10 cellular contexts compared by ENCODE assay signal in the genomic region with DNA sequence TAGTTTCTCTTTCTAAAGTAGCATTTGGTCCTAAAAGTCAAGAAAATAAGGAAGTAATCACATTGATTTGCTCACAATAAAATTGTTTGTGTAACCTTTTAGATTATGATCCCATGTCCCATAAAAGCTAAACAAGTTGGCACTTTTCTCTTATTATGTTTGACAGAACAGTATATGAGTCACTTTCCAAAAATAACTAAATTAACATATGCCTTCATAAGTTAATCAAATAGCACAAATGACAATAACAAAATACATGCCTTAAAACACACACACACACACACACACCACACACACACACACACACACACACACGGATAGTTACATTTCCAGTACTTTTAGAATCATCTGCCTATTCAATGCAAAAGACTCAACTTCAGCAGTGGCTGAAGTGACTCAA. TPM values are rescaled to one million over a fixed set of nuclear protein-coding genes. Genes with fewer than 3 reads are reported as not detected.
DNase-seq lines count a peak whose midpoint lies in the region; ATAC-seq and TF ChIP-seq lines count a peak whose summit lies in the region.
"Had no signal": no experiment of that assay in that cellular context is flagged by ENCODE, and none has a peak within 500 bp of the region (broad histone marks: within the 10 kb centered on the region; RNA-seq: fewer than 3 reads in every experiment).

No MANE protein-coding gene starts in this region.

- peak overlapping the region; percentile 52; the same call in 1 of the 2 replicates for H3K9ac ChIP-seq in BLaER1
- H3K9ac ChIP-seq in HUES48 (ENCODE audit: low read depth, low read length), result no peak overlapping the region
- peak overlapping the region in 1 of 2 donors; percentile 51 for H3K9ac ChIP-seq in mucosa of rectum (ENCODE audit: low read depth in 1 of 2, low read length in 2 of 2)

- H3K9me3 Mint-ChIP-seq in brain, result no peaks in the 10 kb centered on the region

- H3K4me1 Mint-ChIP-seq in brain, result peaks cover 71% of the 10 kb centered on the region

- peaks cover 37% of the 10 kb centered on the region for H3K36me3 Mint-ChIP-seq in brain

- peaks cover 40% of the 10 kb centered on the region for H3K4me1 ChIP-seq in BLaER1
- H3K4me1 ChIP-seq in HUES48 (ENCODE audit: control insufficient read depth, insufficient read depth, low read length), result peaks cover 29% of the 10 kb centered on the region
- H3K4me1 ChIP-seq in mucosa of rectum (ENCODE audit: control insufficient read depth in 2 of 2, insufficient read depth in 2 of 2, low read length in 2 of 2), result peaks cover 10 to 24% of the 10 kb centered on the region in 2 donors
- peaks cover 0 to 34% (median 3%) of the 10 kb centered on the region in 4 donors for H3K4me1 ChIP-seq in Peyer's patch

- peak overlapping the region; percentile 98 for H3K4me3 ChIP-seq in BLaER1
- peak overlapping the region; percentile 91; the same call in 1 of the 2 replicates for H3K4me3 ChIP-seq in HUES48 (ENCODE audit: low read depth, low read length)
- peak overlapping the region; percentile 49 to 99 for H3K4me3 ChIP-seq in mucosa of rectum (ENCODE audit: low read length in 2 of 2)
- H3K4me3 ChIP-seq in Peyer's patch, result peak overlapping the region in 2 of 4 donors; percentile 72 to 96
- no peak overlapping the region for H3K4me3 ChIP-seq in H7 (ENCODE audit: insufficient read depth, low read depth, low read length)

- peak overlapping the region; percentile 94 to 100 (median 99) for H3K4me3 Mint-ChIP-seq in brain

- H3K4me2 ChIP-seq in BLaER1, result peak overlapping the region; percentile 90

- ATAC-seq in HG02870 (IDR thresholded peaks at IDR 0.05; ENCODE audit: unreplicated experiment), result no peak
- no peak for ATAC-seq in GM21390 (IDR thresholded peaks at IDR 0.05; ENCODE audit: unreplicated experiment)

- H3K27me3 Mint-ChIP-seq in brain, result peaks cover 7% of the 10 kb centered on the region

- no peak for TF ChIP-seq POLR2A in Peyer's patch (IDR thresholded peaks at IDR 0.05)

- H3K9me3 ChIP-seq in BLaER1, result no peaks in the 10 kb centered on the region
- no peaks in the 10 kb centered on the region for H3K9me3 ChIP-seq in HUES48 (ENCODE audit: control insufficient read depth, insufficient read depth, low read length)
- H3K9me3 ChIP-seq in mucosa of rectum (ENCODE audit: control insufficient read depth in 2 of 2, low read length in 2 of 2), result no peaks in the 10 kb centered on the region
- H3K9me3 ChIP-seq in Peyer's patch, result no peaks in the 10 kb centered on the region

- no peak for DNase-seq in Peyer's patch
- DNase-seq in H7, result no peak
- DNase-seq: cortex of kidney, SHP77 had no signal

- H3K27me3 ChIP-seq in BLaER1 (no peaks in the 10 kb centered on the region), HUES48 (ENCODE audit: control insufficient read depth, insufficient read depth, low read length) (no peaks in the 10 kb centered on the region), mucosa of rectum (ENCODE audit: control insufficient read depth in 2 of 2, insufficient read depth in 2 of 2, low read length in 2 of 2) (no peaks in the 10 kb centered on the region), Peyer's patch (no peaks in the 10 kb centered on the region), H7 (ENCODE audit: control insufficient read depth, insufficient read depth, low read length) (no peaks in the 10 kb centered on the region)

- H3K36me3 ChIP-seq in BLaER1, result peaks cover 45% of the 10 kb centered on the region
- peaks cover 47% of the 10 kb centered on the region for H3K36me3 ChIP-seq in HUES48 (ENCODE audit: control insufficient read depth, insufficient read depth, low read length)
- H3K36me3 ChIP-seq in mucosa of rectum (ENCODE audit: control insufficient read depth in 2 of 2, insufficient read depth in 2 of 2, low read length in 2 of 2), result peaks cover 14 to 17% of the 10 kb centered on the region in 2 donors
- H3K36me3 ChIP-seq in Peyer's patch, result peaks cover 0 to 5% (median 0%) of the 10 kb centered on the region in 3 donors
- peaks cover 4% of the 10 kb centered on the region for H3K36me3 ChIP-seq in H7 (replicated peaks; ENCODE audit: control insufficient read depth, insufficient read depth, low read length)

- TF ChIP-seq CTCF in brain (conservative IDR thresholded peaks at IDR 0.05) (no peak), Peyer's patch (IDR thresholded peaks at IDR 0.05) (no peak)

- H3K27ac Mint-ChIP-seq in brain, result peak overlapping the region in 2 of 5 experiments; percentile 4 to 97

- no peak overlapping the region for H3K27ac ChIP-seq in BLaER1
- H3K27ac ChIP-seq in HUES48 (ENCODE audit: low read depth, low read length), result no peak overlapping the region
- peak overlapping the region in 1 of 2 donors; percentile 34 for H3K27ac ChIP-seq in mucosa of rectum (ENCODE audit: low read depth in 2 of 2, low read length in 2 of 2)
- no peak overlapping the region for H3K27ac ChIP-seq in Peyer's patch

- H4K20me1 ChIP-seq in BLaER1, result peaks cover 76% of the 10 kb centered on the region

RNA-seq across cellular contexts. Expression of gene MED13, which starts 2.8 kb away (rescaled TPM):
- polyA plus RNA-seq in brain (ENCODE audit: insufficient read depth, low read depth, low replicate concordance), result 9.8 TPM
- total RNA-seq in Peyer's patch, result 100 to 1,000 TPM in 3 of 4 donors, 10 to 100 TPM in 1; 84.4 to 452 (median 131) TPM
- 18.7 and 35.1 TPM in 2 replicates for total RNA-seq in H7 (2014; rRNA removed; shearing (Covaris generic))
